9 cellular contexts compared by ENCODE assay signal in the genomic region with DNA sequence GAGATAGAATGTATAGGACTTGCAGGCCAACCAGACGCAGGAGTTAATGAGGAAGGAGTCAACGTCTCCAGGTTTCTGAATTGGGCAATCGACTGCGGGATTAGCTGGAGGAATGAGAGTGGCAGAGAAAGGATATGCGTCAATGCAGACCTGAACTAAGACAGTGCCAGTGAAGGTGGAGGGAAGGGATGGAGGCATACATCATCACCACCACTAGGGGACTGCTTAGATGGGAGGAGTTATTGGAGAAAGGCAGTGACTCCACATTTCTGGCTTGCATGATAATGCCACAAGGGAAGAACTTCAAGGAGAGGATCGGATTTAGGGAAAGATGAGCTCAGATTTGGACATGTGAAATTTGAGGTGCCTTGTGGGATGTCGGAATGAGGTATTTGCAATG. TPM values are rescaled to one million over a fixed set of nuclear protein-coding genes. Genes with fewer than 3 reads are reported as not detected.
DNase-seq lines count a peak whose midpoint lies in the region; ATAC-seq, FAIRE-seq and TF ChIP-seq lines count a peak whose summit lies in the region.
"Had no signal": no experiment of that assay in that cellular context is flagged by ENCODE, and none has a peak within 500 bp of the region (broad histone marks: within the 10 kb centered on the region; RNA-seq: fewer than 3 reads in every experiment).

No MANE protein-coding gene starts in this region.

- no peaks in the 10 kb centered on the region for H3K4me1 Mint-ChIP-seq in MCF 10A (ENCODE audit: insufficient read depth, unreplicated experiment)

- no peaks in the 10 kb centered on the region for H3K36me3 Mint-ChIP-seq in MCF 10A (ENCODE audit: insufficient read depth, unreplicated experiment)
- H3K36me3 Mint-ChIP-seq: activated naive CD8-positive, alpha-beta T cell treated with anti-CD3 and anti-CD28 coated beads, Interleukin-2, amount 10 ng/mL, durations not matched to agents 7 days and 5 days had no signal

- FAIRE-seq in RCC 7860 (lab: Jason Lieb, UNC): no peak

- H3K9me3 ChIP-seq in breast epithelium (no peaks in the 10 kb centered on the region), stomach (no peaks in the 10 kb centered on the region)

- H3K4me3 ChIP-seq in breast epithelium (no peak overlapping the region), fibroblast of pulmonary artery (replicated peaks; ENCODE audit: low read depth, low read length) (no peak overlapping the region), stomach (no peak overlapping the region)

- TF ChIP-seq CTCF in MCF 10A (IDR thresholded peaks at IDR 0.05; ENCODE audit: unreplicated experiment) (peak; percentile 54), breast epithelium (IDR thresholded peaks at IDR 0.05) (no peak), fibroblast of pulmonary artery (IDR thresholded peaks at IDR 0.05; ENCODE audit: low read length, missing control alignments) (peak; percentile 61), stomach (IDR thresholded peaks at IDR 0.05) (peak in 5 of 7 experiments; percentile 22 to 50 (median 37))

- no TSS peak for BruUV-seq in MCF 10A (replicated peaks; lab: Mats Ljungman, UMichigan)

- 72 to 85% (median 75%) methylated on average over 7 of the region's 7 CpGs for WGBS in stomach, 5 donors

- H3K27me3 Mint-ChIP-seq in MCF 10A (ENCODE audit: insufficient read depth, unreplicated experiment): peaks cover 45% of the 10 kb centered on the region

- TF ChIP-seq POLR2A in breast epithelium (IDR thresholded peaks at IDR 0.05): no peak
- TF ChIP-seq POLR2A in stomach (IDR thresholded peaks at IDR 0.05): no peak

- H3K4me1 ChIP-seq in breast epithelium (no peaks in the 10 kb centered on the region), stomach (no peaks in the 10 kb centered on the region)

- DNase-seq in MCF 10A (ENCODE audit: unreplicated experiment) (peak; percentile 89), breast epithelium (ENCODE audit: low spot score in 2 of 2) (no peak), RCC 7860 (ENCODE audit: low spot score) (peak; percentile 35), fibroblast of pulmonary artery (ENCODE audit: low read depth) (peak; percentile 43), stomach (no peak), DMS79 treated with DMSO at 0.1 percent for 48 hours (lab: John Stamatoyannopoulos, UW) (no peak), GM19238 (ENCODE audit: insufficient read length, low spot score) (no peak)
- DNase-seq: activated naive CD8-positive, alpha-beta T cell treated with anti-CD3 and anti-CD28 coated beads, Interleukin-2, amount 10 ng/mL, durations not matched to agents 7 days and 5 days had no signal

- intact Hi-C loops in MCF 10A (cut with micrococcal nuclease) (no loop called here), breast epithelium (cut with DNase I; ENCODE audit: low total_unique reads) (no loop called here), stomach (cut with DNase I; ENCODE audit: low total_unique reads) (no loop called here)

- no peak overlapping the region for H3K27ac Mint-ChIP-seq in MCF 10A (ENCODE audit: low read depth, unreplicated experiment)
- H3K27ac Mint-ChIP-seq: activated naive CD8-positive, alpha-beta T cell treated with anti-CD3 and anti-CD28 coated beads, Interleukin-2, amount 10 ng/mL, durations not matched to agents 7 days and 5 days had no signal

- H3K27ac ChIP-seq in breast epithelium (no peak overlapping the region), stomach (no peak overlapping the region)

- H3K4me3 Mint-ChIP-seq in MCF 10A (ENCODE audit: unreplicated experiment): no peak overlapping the region
- H3K4me3 Mint-ChIP-seq: activated naive CD8-positive, alpha-beta T cell treated with anti-CD3 and anti-CD28 coated beads, Interleukin-2, amount 10 ng/mL, durations not matched to agents 7 days and 5 days had no signal

- CTCF ChIA-PET in MCF 10A (lab: Yijun Ruan, JAX): interaction anchor here (0.6 to 5.8 kb wide), 18 partner anchors 10 to 192 kb away, joined by 3 to 39 read pairs (median 4); partner anchors contain the start of gene VASH2

- TF ChIP-seq EP300 in stomach (IDR thresholded peaks at IDR 0.05): no peak

- POLR2A ChIA-PET in MCF 10A (lab: Yijun Ruan, JAX): interaction anchor here (0.6 to 1.0 kb wide), 3 partner anchors 24 to 262 kb away, joined by 3 read pairs; partner anchors contain the start of gene FLVCR1

- peak; percentile 65 for ATAC-seq in HG03175 (IDR thresholded peaks at IDR 0.05; ENCODE audit: unreplicated experiment)

- H3K9me3 Mint-ChIP-seq in MCF 10A (ENCODE audit: unreplicated experiment): no peaks in the 10 kb centered on the region
- H3K9me3 Mint-ChIP-seq: activated naive CD8-positive, alpha-beta T cell treated with anti-CD3 and anti-CD28 coated beads, Interleukin-2, amount 10 ng/mL, durations not matched to agents 7 days and 5 days had no signal

- H3K27me3 ChIP-seq in breast epithelium (no peaks in the 10 kb centered on the region), stomach (no peaks in the 10 kb centered on the region)

- H3K36me3 ChIP-seq in breast epithelium (no peaks in the 10 kb centered on the region), stomach (no peaks in the 10 kb centered on the region)

RNA-seq across cellular contexts. Expression of gene VASH2, which starts 17.4 kb away (rescaled TPM):
- not detected in 2 replicates for total RNA-seq in MCF 10A (2022)
- total RNA-seq in breast epithelium: 1 to 10 TPM; 2.3 to 4.0 (median 2.9) TPM
- total RNA-seq in stomach: 10 to 100 TPM in 1 of 5 donors, not detected in 4; 10.3 TPM
- polyA plus RNA-seq in stomach: under 1 TPM; 0.13 to 0.93 (median 0.92) TPM

RNA-seq across cellular contexts. Expression of gene ANGEL2, which starts 47.9 kb away (rescaled TPM):
- total RNA-seq in MCF 10A (2022): 87.1 and 89.7 TPM in 2 replicates
- total RNA-seq in breast epithelium: 10 to 100 TPM; 60.5 to 84.0 (median 72.4) TPM
- total RNA-seq in stomach: 100 to 1,000 TPM in 1 of 5 donors, 10 to 100 TPM in 3, 1 to 10 TPM in 1; 3.2 to 107 (median 51.9) TPM
- polyA plus RNA-seq in stomach: 1 to 10 TPM; 6.6 to 9.8 (median 9.3) TPM

Comparison
In these comparisons a context has a peak if more than half of its experiments do, and no peak if none do; other contexts are left out.
1. DNase-seq: peak in MCF 10A (single experiment), RCC 7860 (single experiment) and fibroblast of pulmonary artery (single experiment); none in breast epithelium (0 of 2), stomach (single experiment), DMS79 treated with DMSO at 0.1 percent for 48 hours (single experiment) and GM19238 (single experiment).
2. CTCF ChIP-seq: peak in MCF 10A (single experiment), fibroblast of pulmonary artery (single experiment) and stomach (5 of 7); none in breast epithelium (0 of 3).